1 cellular context compared by ENCODE assay signal in the genomic region with DNA sequence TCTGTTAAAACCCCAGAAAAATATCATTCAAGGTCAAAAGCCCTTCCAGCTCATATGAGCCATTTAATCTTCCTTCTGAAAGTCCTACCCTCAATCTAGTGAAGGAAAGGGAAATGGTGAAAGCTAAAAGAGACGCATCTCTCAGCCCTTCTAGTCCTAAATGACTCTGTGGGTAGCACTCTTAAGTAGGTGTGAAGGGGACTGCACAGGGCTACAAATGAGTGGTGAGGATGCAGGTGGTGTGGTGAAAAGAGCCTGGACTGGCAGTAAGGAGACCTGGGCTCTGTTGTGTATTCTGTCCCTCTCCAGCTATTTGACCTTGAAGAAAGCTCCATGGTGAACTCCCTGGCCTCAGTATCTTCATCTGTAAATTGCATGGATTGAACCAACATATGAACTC.
TF ChIP-seq lines count a peak whose summit lies in the region.

No MANE protein-coding gene starts in this region.

TF ChIP-seq in GM12878, 131 proteins besides CTCF, POLR2A, EP300 and RAD21 (continued from another document):
- TF ChIP-seq, protein P1, sequence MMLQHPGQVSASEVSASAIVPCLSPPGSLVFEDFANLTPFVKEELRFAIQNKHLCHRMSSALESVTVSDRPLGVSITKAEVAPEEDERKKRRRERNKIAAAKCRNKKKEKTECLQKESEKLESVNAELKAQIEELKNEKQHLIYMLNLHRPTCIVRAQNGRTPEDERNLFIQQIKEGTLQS (IDR thresholded peaks at IDR 0.05; ENCODE audit: borderline replicate concordance, extremely low read depth, low read depth, low read length) = no peak
- TF ChIP-seq, protein P2, sequence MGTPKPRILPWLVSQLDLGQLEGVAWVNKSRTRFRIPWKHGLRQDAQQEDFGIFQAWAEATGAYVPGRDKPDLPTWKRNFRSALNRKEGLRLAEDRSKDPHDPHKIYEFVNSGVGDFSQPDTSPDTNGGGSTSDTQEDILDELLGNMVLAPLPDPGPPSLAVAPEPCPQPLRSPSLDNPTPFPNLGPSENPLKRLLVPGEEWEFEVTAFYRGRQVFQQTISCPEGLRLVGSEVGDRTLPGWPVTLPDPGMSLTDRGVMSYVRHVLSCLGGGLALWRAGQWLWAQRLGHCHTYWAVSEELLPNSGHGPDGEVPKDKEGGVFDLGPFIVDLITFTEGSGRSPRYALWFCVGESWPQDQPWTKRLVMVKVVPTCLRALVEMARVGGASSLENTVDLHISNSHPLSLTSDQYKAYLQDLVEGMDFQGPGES (IDR thresholded peaks at IDR 0.05) = no peak
- TF ChIP-seq ZNF217 (IDR thresholded peaks at IDR 0.05) (no peak), CBX3 (IDR thresholded peaks at IDR 0.05; ENCODE audit: borderline replicate concordance, low read depth) (no peak), TCF7 (IDR thresholded peaks at IDR 0.05; ENCODE audit: borderline replicate concordance) (no peak), ETV6 (conservative IDR thresholded peaks at IDR 0.05 in 1 of 2, IDR thresholded peaks at IDR 0.05 in 1 of 2; ENCODE audit: borderline replicate concordance in 1 of 2, low read depth in 1 of 2) (no peak), TBL1XR1 (IDR thresholded peaks at IDR 0.05; ENCODE audit: low read depth, low read length) (no peak), DPF2 (IDR thresholded peaks at IDR 0.05) (no peak)
- TF ChIP-seq, protein P3, sequence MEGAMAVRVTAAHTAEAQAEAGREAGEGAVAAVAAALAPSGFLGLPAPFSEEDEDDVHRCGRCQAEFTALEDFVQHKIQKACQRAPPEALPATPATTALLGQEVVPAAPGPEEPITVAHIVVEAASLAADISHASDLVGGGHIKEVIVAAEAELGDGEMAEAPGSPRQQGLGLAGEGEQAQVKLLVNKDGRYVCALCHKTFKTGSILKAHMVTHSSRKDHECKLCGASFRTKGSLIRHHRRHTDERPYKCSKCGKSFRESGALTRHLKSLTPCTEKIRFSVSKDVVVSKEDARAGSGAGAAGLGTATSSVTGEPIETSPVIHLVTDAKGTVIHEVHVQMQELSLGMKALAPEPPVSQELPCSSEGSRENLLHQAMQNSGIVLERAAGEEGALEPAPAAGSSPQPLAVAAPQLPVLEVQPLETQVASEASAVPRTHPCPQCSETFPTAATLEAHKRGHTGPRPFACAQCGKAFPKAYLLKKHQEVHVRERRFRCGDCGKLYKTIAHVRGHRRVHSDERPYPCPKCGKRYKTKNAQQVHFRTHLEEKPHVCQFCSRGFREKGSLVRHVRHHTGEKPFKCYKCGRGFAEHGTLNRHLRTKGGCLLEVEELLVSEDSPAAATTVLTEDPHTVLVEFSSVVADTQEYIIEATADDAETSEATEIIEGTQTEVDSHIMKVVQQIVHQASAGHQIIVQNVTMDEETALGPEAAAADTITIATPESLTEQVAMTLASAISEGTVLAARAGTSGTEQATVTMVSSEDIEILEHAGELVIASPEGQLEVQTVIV (IDR thresholded peaks at IDR 0.05; ENCODE audit: borderline replicate concordance, partially characterized antibody) = no peak
